In genomic region chr10:21495002-21495685, GRCh38 we compare ENCODE assay signal across 8 cellular contexts. TPM values are rescaled to one million over a fixed set of nuclear protein-coding genes. Genes with fewer than 3 reads are reported as not detected.
A peak's percentile ranks its signal among the peaks of the same experiment; 100 is the strongest.
DNase-seq lines count a peak whose midpoint lies in the region; ATAC-seq and TF ChIP-seq lines count a peak whose summit lies in the region.

No MANE protein-coding gene starts in this region.

- H3K27me3 ChIP-seq in cardiac muscle cell (no peaks in the 10 kb centered on the region), heart right ventricle (peaks cover 0 to 61% (median 0%) of the 10 kb centered on the region in 7 donors), skeletal muscle satellite cell (ENCODE audit: control insufficient read depth, insufficient read depth, low read length) (peaks cover 19% of the 10 kb centered on the region)

- H3K4me3 ChIP-seq in cardiac muscle cell (peak overlapping the region; percentile 59), heart right ventricle (peak overlapping the region; percentile 57 to 89 (median 80)), skeletal muscle satellite cell (ENCODE audit: low read length) (peak overlapping the region; percentile 98)

- peaks cover 5% of the 10 kb centered on the region for H3K36me3 Mint-ChIP-seq in T-helper 17 cell (ENCODE audit: low read depth)

- peaks cover 42% of the 10 kb centered on the region for H3K27me3 Mint-ChIP-seq in T-helper 17 cell

- H3K36me3 ChIP-seq in cardiac muscle cell = no peaks in the 10 kb centered on the region
- no peaks in the 10 kb centered on the region for H3K36me3 ChIP-seq in heart right ventricle
- H3K36me3 ChIP-seq in skeletal muscle satellite cell (ENCODE audit: insufficient read depth, low read length) = no peaks in the 10 kb centered on the region

- intact Hi-C loops in Right ventricle myocardium inferior (cut with DNase I) (loop anchor here (1.0 to 10.0 kb wide), 4 partner anchors 217 to 730 kb away; no protein-coding TSS in a partner anchor), heart right ventricle (cut with DNase I) (loop anchor here (1.0 to 10.0 kb wide), 17 partner anchors 37 to 1492 kb away; partner anchors contain the start of genes MLLT10 (in 6 of the 10) and BMI1 (in 2 of the 10))

- ATAC-seq in Right ventricle myocardium inferior (no peak), T-helper 17 cell (peak; percentile 3), heart right ventricle (peak in 7 of 8 donors; percentile 3 to 24 (median 14)), GM18867 (IDR thresholded peaks at IDR 0.05; ENCODE audit: unreplicated experiment) (no peak), HG03520 (IDR thresholded peaks at IDR 0.05; ENCODE audit: unreplicated experiment) (no peak), HG03045 (IDR thresholded peaks at IDR 0.05; ENCODE audit: unreplicated experiment) (no peak)

- H3K4me2 ChIP-seq in skeletal muscle satellite cell (ENCODE audit: low read length) = peak overlapping the region; percentile 100

- H3K4me1 Mint-ChIP-seq in T-helper 17 cell = peaks cover 12% of the 10 kb centered on the region

- H3K27ac ChIP-seq in cardiac muscle cell = peak overlapping the region; percentile 94
- peak overlapping the region; percentile 14 to 91 (median 84) for H3K27ac ChIP-seq in heart right ventricle

- H3K27ac Mint-ChIP-seq in T-helper 17 cell = peak overlapping the region; percentile 85

- H3K4me3 Mint-ChIP-seq in T-helper 17 cell = peak overlapping the region; percentile 91

- TF ChIP-seq CTCF in cardiac muscle cell (IDR thresholded peaks at IDR 0.05; ENCODE audit: low read depth, low read length) (peak; percentile 12), heart right ventricle (IDR thresholded peaks at IDR 0.05) (no peak)

- 0% methylated on average over 35 of the region's 35 CpGs for WGBS in heart right ventricle, 2 donors

- no peaks in the 10 kb centered on the region for H3K9me3 ChIP-seq in cardiac muscle cell (ENCODE audit: low read depth)
- no peaks in the 10 kb centered on the region for H3K9me3 ChIP-seq in T-helper 17 cell (ENCODE audit: control insufficient read depth, low read length, poor library complexity, severe bottlenecking)
- no peaks in the 10 kb centered on the region for H3K9me3 ChIP-seq in heart right ventricle
- no peaks in the 10 kb centered on the region for H3K9me3 ChIP-seq in skeletal muscle satellite cell (replicated peaks; ENCODE audit: low read length)

- H3K4me1 ChIP-seq in cardiac muscle cell (ENCODE audit: low read depth) (peaks cover 24% of the 10 kb centered on the region), heart right ventricle (peaks cover 0 to 46% (median 8%) of the 10 kb centered on the region in 9 donors), skeletal muscle satellite cell (ENCODE audit: control insufficient read depth, insufficient read depth, low read length) (peaks cover 13% of the 10 kb centered on the region)

- H3K9ac ChIP-seq in skeletal muscle satellite cell (ENCODE audit: low read depth, low read length) = peak overlapping the region; percentile 67

- no peak for DNase-seq in cardiac muscle cell (ENCODE audit: low read depth in 1 of 2, low spot score in 1 of 2)
- no peak for DNase-seq in Right ventricle myocardium inferior (ENCODE audit: missing footprints)
- DNase-seq in T-helper 17 cell = no peak
- no peak for DNase-seq in heart right ventricle

RNA-seq across cellular contexts. Expression of gene SKIDA1, which starts 30.3 kb away (rescaled TPM):
- 42.4 and 62.4 TPM in 2 replicates for total RNA-seq in cardiac muscle cell
- polyA plus RNA-seq in cardiac muscle cell = 4.3 and 7.9 TPM in 2 replicates
- 2.6 TPM for total RNA-seq in Right ventricle myocardium inferior
- under 1 TPM; 0.34 to 0.37 TPM for total RNA-seq in T-helper 17 cell
- 1 to 10 TPM; 1.9 to 6.4 (median 3.3) TPM for total RNA-seq in heart right ventricle
- under 1 TPM; 0.23 to 0.44 TPM for polyA plus RNA-seq in heart right ventricle
- 0.25 and 0.44 TPM in 2 replicates for total RNA-seq in skeletal muscle satellite cell (2012; rRNA removed)

RNA-seq across cellular contexts. Expression of gene MLLT10, which starts 38.9 kb away (rescaled TPM):
- 26.0 and 40.6 TPM in 2 replicates for total RNA-seq in cardiac muscle cell
- polyA plus RNA-seq in cardiac muscle cell = 38.4 and 39.5 TPM in 2 replicates
- 18.3 TPM for total RNA-seq in Right ventricle myocardium inferior
- total RNA-seq in T-helper 17 cell = 10 to 100 TPM; 68.6 to 72.0 TPM
- 10 to 100 TPM; 18.9 to 28.4 (median 24.6) TPM for total RNA-seq in heart right ventricle
- polyA plus RNA-seq in heart right ventricle = 10 to 100 TPM in 1 of 2 donors, 1 to 10 TPM in 1; 8.5 to 41.1 TPM
- 21.0 and 29.3 TPM in 2 replicates for total RNA-seq in skeletal muscle satellite cell (2012; rRNA removed)

Comparison
In these comparisons a context has a peak if more than half of its experiments do, and no peak if none do; other contexts are left out.
1. ATAC-seq: peak in T-helper 17 cell (single experiment) and heart right ventricle (7 of 8); none in Right ventricle myocardium inferior (single experiment), GM18867 (single experiment), HG03520 (single experiment) and HG03045 (single experiment).
2. Peak in every context shown above with its lines, with median percentiles within 50 percentile points of each other: H3K4me3 ChIP-seq.